Comparison of ENCODE assay signal across 10 cellular contexts in genomic region chrX:109774706-109775105, GRCh38. TPM values are rescaled to one million over a fixed set of nuclear protein-coding genes. Genes with fewer than 3 reads are reported as not detected.
DNase-seq lines count a peak whose midpoint lies in the region; ATAC-seq, FAIRE-seq and TF ChIP-seq lines count a peak whose summit lies in the region.
"Had no signal": no experiment of that assay in that cellular context is flagged by ENCODE, and none has a peak within 500 bp of the region (broad histone marks: within the 10 kb centered on the region; RNA-seq: fewer than 3 reads in every experiment).

No MANE protein-coding gene starts in this region.

- H3K27me3 ChIP-seq in adrenal gland (no peaks in the 10 kb centered on the region), subcutaneous abdominal adipose tissue (ENCODE audit: control insufficient read depth in 5 of 5, insufficient read depth in 4 of 5, low read length in 5 of 5) (peaks cover 0 to 4% (median 0%) of the 10 kb centered on the region in 5 donors)

- no peak for TF ChIP-seq CTCF in A549 (IDR thresholded peaks at IDR 0.05)
- no peak for TF ChIP-seq CTCF in adrenal gland (IDR thresholded peaks at IDR 0.05)

- H3K27ac ChIP-seq in A549 = peak overlapping the region; percentile 60 to 78
- H3K27ac ChIP-seq in adrenal gland = peak overlapping the region; percentile 30 to 84 (median 63)
- peak overlapping the region; percentile 69 for H3K27ac ChIP-seq in subcutaneous abdominal adipose tissue (ENCODE audit: low read depth, low read length)
- H3K27ac ChIP-seq: right lobe of liver had no signal

- H3K4me2 ChIP-seq in A549 = peak overlapping the region; percentile 57

- TF ChIP-seq EP300 in A549 (IDR thresholded peaks at IDR 0.05) = peak; percentile 84 to 85; a peak in 3 of 5 replicates

- CTCF ChIA-PET in A549 (lab: Yijun Ruan, JAX) = interaction anchor here (1.3 to 2.0 kb wide), 2 partner anchors 62 to 116 kb away, joined by 5 to 6 read pairs; no protein-coding TSS in a partner anchor

- ATAC-seq in A549 (peak; percentile 91 to 95), GM19043 (IDR thresholded peaks at IDR 0.05; ENCODE audit: low read depth, unreplicated experiment) (peak; percentile 84), HG03095 (IDR thresholded peaks at IDR 0.05; ENCODE audit: unreplicated experiment) (peak; percentile 97), left colon (no peak)

- DNase-seq in A549 (ENCODE audit: low read depth in 1 of 2, low spot score in 1 of 2) (peak; percentile 11 to 56), adrenal gland (peak in 6 of 7 donors; percentile 28 to 63 (median 48)), iPS-NIHi7 (ENCODE audit: extremely low spot score) (no peak), DMS153 treated with DMSO at 0.1 percent for 48 hours (lab: John Stamatoyannopoulos, UW; ENCODE audit: unreplicated experiment) (no peak), left colon (no peak)
- DNase-seq: right lobe of liver had no signal

- TF ChIP-seq RAD21 in A549 (conservative IDR thresholded peaks at IDR 0.05 in 1 of 2, IDR thresholded peaks at IDR 0.05 in 1 of 2) = peak in 1 of 2 experiments; percentile 3; a peak in 2 of 5 replicates

- H3K9me3 ChIP-seq in A549 = peaks cover 6% of the 10 kb centered on the region; the same call in 2 of the 3 replicates
- H3K9me3 ChIP-seq in adrenal gland (replicated peaks in 1 of 3) = no peaks in the 10 kb centered on the region
- peaks cover 0 to 6% (median 3%) of the 10 kb centered on the region in 5 donors for H3K9me3 ChIP-seq in subcutaneous abdominal adipose tissue (ENCODE audit: control insufficient read depth in 5 of 5, low read length in 5 of 5)
- H3K9me3 ChIP-seq: right lobe of liver had no signal

- H3K4me1 ChIP-seq in A549 = peaks cover 27% of the 10 kb centered on the region
- H3K4me1 ChIP-seq in adrenal gland (replicated peaks in 1 of 2) = peaks cover 0 to 13% of the 10 kb centered on the region in 2 donors
- peaks cover 0 to 12% (median 5%) of the 10 kb centered on the region in 5 donors for H3K4me1 ChIP-seq in subcutaneous abdominal adipose tissue (ENCODE audit: control insufficient read depth in 5 of 5, insufficient read depth in 5 of 5, low read length in 5 of 5)

- FAIRE-seq in A549 (lab: Jason Lieb, UNC) = no peak
- FAIRE-seq: G401.6 had no signal

- 12% methylated on average over 5 of the region's 5 CpGs for WGBS in A549 (ENCODE audit: missing lambda C conversion rate)
- 22 to 39% (median 31%) methylated on average over 5 of the region's 5 CpGs for WGBS in adrenal gland, 4 donors

- H3K36me3 ChIP-seq in adrenal gland (replicated peaks in 1 of 2) = no peaks in the 10 kb centered on the region
- no peaks in the 10 kb centered on the region for H3K36me3 ChIP-seq in subcutaneous abdominal adipose tissue (ENCODE audit: control insufficient read depth in 5 of 5, insufficient read depth in 5 of 5, low read length in 5 of 5)
- H3K36me3 ChIP-seq: right lobe of liver had no signal

- no peak overlapping the region for H3K9ac ChIP-seq in subcutaneous abdominal adipose tissue (ENCODE audit: low read length in 5 of 5)

- H3K4me3 ChIP-seq in A549 = no peak overlapping the region
- H3K4me3 ChIP-seq in adrenal gland = no peak overlapping the region
- no peak overlapping the region for H3K4me3 ChIP-seq in subcutaneous abdominal adipose tissue (ENCODE audit: low read depth in 1 of 5, low read length in 5 of 5)
- H3K4me3 ChIP-seq: right lobe of liver had no signal

- intact Hi-C loops in adrenal gland (cut with DNase I) = no loop called here
- intact Hi-C loops in left colon (cut with DNase I, micrococcal nuclease) = no loop called here

- POLR2A ChIA-PET in A549 (lab: Yijun Ruan, JAX) = interaction anchor here (0.7 to 1.3 kb wide), 2 partner anchors 26 to 66 kb away, joined by 3 to 4 read pairs; no protein-coding TSS in a partner anchor

- TF ChIP-seq POLR2A in A549 (IDR thresholded peaks at IDR 0.05; ENCODE audit: low read length) = no peak
- TF ChIP-seq POLR2A in adrenal gland (IDR thresholded peaks at IDR 0.05) = peak in 1 of 2 donors; percentile 49

TF ChIP-seq in A549, 52 proteins besides CTCF, POLR2A, EP300 and RAD21:
- peak; percentile 63 for TF ChIP-seq GATA3 (IDR thresholded peaks at IDR 0.05; ENCODE audit: borderline replicate concordance)
- TF ChIP-seq RCOR1 (IDR thresholded peaks at IDR 0.05; ENCODE audit: low read depth, low read length) = no peak
- peak; percentile 90 for TF ChIP-seq FOSL2 (IDR thresholded peaks at IDR 0.05)
- TF ChIP-seq FOSL2 (CRISPR knock-in tag; IDR thresholded peaks at IDR 0.05) = peak; percentile 84
- no peak for TF ChIP-seq KDM1A (IDR thresholded peaks at IDR 0.05; ENCODE audit: low read depth)
- peak; percentile 83 to 84 for TF ChIP-seq CEBPB (IDR thresholded peaks at IDR 0.05)
- no peak for TF ChIP-seq CBX8 (IDR thresholded peaks at IDR 0.05)
- no peak for TF ChIP-seq MAX (IDR thresholded peaks at IDR 0.05)
- TF ChIP-seq JUNB (IDR thresholded peaks at IDR 0.05) = peak; percentile 92
- no peak for TF ChIP-seq ZSCAN20 (CRISPR knock-in tag; IDR thresholded peaks at IDR 0.05)
- TF ChIP-seq HES2 (IDR thresholded peaks at IDR 0.05) = 0 out of 2 replicates have a peak, but pooled peaks have one; percentile 53
- TF ChIP-seq BCL3 (IDR thresholded peaks at IDR 0.05) = peak; percentile 76; the same call in 1 of the 3 replicates
- peak; percentile 70; the same call in 1 of the 2 replicates for TF ChIP-seq ESRRA (IDR thresholded peaks at IDR 0.05; ENCODE audit: borderline replicate concordance, low read length)
- TF ChIP-seq RFX5 (IDR thresholded peaks at IDR 0.05) = no peak
- no peak for TF ChIP-seq NFE2L2 (conservative IDR thresholded peaks at IDR 0.05; ENCODE audit: low read length)
- TF ChIP-seq JUN (IDR thresholded peaks at IDR 0.05) = peak; percentile 75 to 84; a peak in 3 of 5 replicates
- peak; percentile 33; the same call in 1 of the 3 replicates for TF ChIP-seq SMC3 (IDR thresholded peaks at IDR 0.05)
- no peak for TF ChIP-seq CBX2 (IDR thresholded peaks at IDR 0.05; ENCODE audit: borderline replicate concordance, low read depth)

RNA-seq across cellular contexts. Expression of gene ACSL4, which starts 41.6 kb away (rescaled TPM):
- polyA plus RNA-seq in A549 (2011; rRNA removed) (20.8 and 31.6 TPM in 2 replicates), A549 (2017; fragmentation: RNase III; extraction: RNeasy Plus Mini Kit Qiagen cat#74134 plus additional on column Dnase treatment) (26.8 to 36.8 TPM (median 35.8 TPM) in 3 replicates), adrenal gland (100 to 1,000 TPM in 1 of 3 donors, 10 to 100 TPM in 2; 16.9 to 192 (median 31.8) TPM)
- polyA plus RNA-seq in A549 (2012; cell fraction: cytosol; rRNA removed) = 5.6 and 6.9 TPM in 2 replicates
- polyA plus RNA-seq in A549 (2012; cell fraction: nucleus; rRNA removed) = 4.0 and 7.7 TPM in 2 replicates
- polyA minus RNA-seq in A549 (2011; rRNA and poly(A)+ RNA removed) = 34.8 and 45.0 TPM in 2 replicates
- total RNA-seq in adrenal gland (100 to 1,000 TPM in 5 of 8 donors, 10 to 100 TPM in 3; 78.3 to 179 (median 118) TPM), left colon (10 to 100 TPM; 11.7 to 17.5 TPM)

Comparison
In these comparisons a context has a peak if more than half of its experiments do, and no peak if none do; other contexts are left out.
1. DNase-seq: peak in A549 (2 of 2) and adrenal gland (6 of 7); none in iPS-NIHi7 (single experiment), DMS153 treated with DMSO at 0.1 percent for 48 hours (single experiment) and left colon (0 of 2).
2. RNA of gene ACSL4, which starts 41.6 kb away (total RNA-seq): 78.3 to 179 TPM in adrenal gland; 11.7 to 17.5 TPM in left colon; every median in the first group is over 4 times any median in the second.
3. Peak in every context shown above with its lines, with median percentiles within 50 percentile points of each other: H3K27ac ChIP-seq.